In genomic region chr2:231323316-231323715, GRCh38 we compare ENCODE assay signal across 21 cellular contexts.
DNase-seq lines count a peak whose midpoint lies in the region; ATAC-seq, FAIRE-seq and TF ChIP-seq lines count a peak whose summit lies in the region.
"Had no signal": no experiment of that assay in that cellular context is flagged by ENCODE, and none has a peak within 500 bp of the region (broad histone marks: within the 10 kb centered on the region; RNA-seq: fewer than 3 reads in every experiment).

No MANE protein-coding gene starts in this region.

- TF ChIP-seq CTCF in H1 (IDR thresholded peaks at IDR 0.05; ENCODE audit: control extremely low read depth in 1 of 3, insufficient read depth in 1 of 3, low read depth in 1 of 3, low read length in 3 of 3): no peak
- TF ChIP-seq CTCF in upper lobe of right lung (IDR thresholded peaks at IDR 0.05): no peak

- H4K8ac ChIP-seq in H1 (ENCODE audit: extremely low read depth, insufficient read depth, low read length) (no peak overlapping the region), neuronal stem cell (ENCODE audit: low read depth, low read length) (no peak overlapping the region)

- H3K18ac ChIP-seq in H1 (ENCODE audit: extremely low read depth, low read length) (no peak overlapping the region), neuronal stem cell (ENCODE audit: low read length) (no peak overlapping the region)

- POLR2A ChIA-PET in H1 (lab: Charles Lee; ENCODE audit: partially characterized antibody): interaction anchor here (0.7 to 1.3 kb wide), 3 partner anchors 12 to 130 kb away, joined by 3 to 4 read pairs (median 3); no protein-coding TSS in a partner anchor

- no peak overlapping the region for H2BK5ac ChIP-seq in H1 (ENCODE audit: low read depth, low read length)
- H2BK5ac ChIP-seq in neuronal stem cell (ENCODE audit: low read length): no peak overlapping the region

- H2BK20ac ChIP-seq in H1 (ENCODE audit: low read length): no peak overlapping the region

- H3K4me2 ChIP-seq in H1 (ENCODE audit: insufficient read depth in 1 of 2, low read depth in 2 of 2, low read length in 2 of 2): no peak overlapping the region
- H3K4me2 ChIP-seq in neuronal stem cell (ENCODE audit: insufficient read depth, low read length, poor library complexity, severe bottlenecking): no peak overlapping the region

- H3K79me2 ChIP-seq in H1 (ENCODE audit: control insufficient read depth in 1 of 2, insufficient read depth in 2 of 2, low read length in 2 of 2): no peaks in the 10 kb centered on the region

- H2BK12ac ChIP-seq in H1 (ENCODE audit: low read depth, low read length) (no peak overlapping the region), neuronal stem cell (ENCODE audit: low read length) (no peak overlapping the region)

- H3K4me1 ChIP-seq in H1 (replicated peaks in 1 of 4; ENCODE audit: control insufficient read depth in 3 of 4, insufficient read depth in 4 of 4, low read length in 3 of 4) (peaks cover 0 to 8% (median 1%) of the 10 kb centered on the region in 4 experiments; a peak in 2 of 7 replicates), upper lobe of right lung (peaks cover 8% of the 10 kb centered on the region), neuronal stem cell (ENCODE audit: control insufficient read depth in 2 of 2, insufficient read depth in 1 of 2, low read depth in 1 of 2, low read length in 2 of 2) (peaks cover 0 to 3% of the 10 kb centered on the region in 2 donors)
- H3K4me1 ChIP-seq: Caco-2 had no signal

- CTCF ChIA-PET in H1 (lab: Charles Lee; ENCODE audit: partially characterized antibody): interaction anchor here (0.8 to 3.9 kb wide), 17 partner anchors 13 to 117 kb away, joined by 3 to 20 read pairs (median 5); no protein-coding TSS in a partner anchor

- H3K27me3 Mint-ChIP-seq in activated T-cell treated with anti-CD3 and anti-CD28 coated beads, Interleukin-2, amount 50 U/mL, for 4 hours (ENCODE audit: low read depth): peaks cover 12% of the 10 kb centered on the region

- no peak overlapping the region for H3K23ac ChIP-seq in H1 (ENCODE audit: insufficient read length)
- H3K23ac ChIP-seq in neuronal stem cell (ENCODE audit: low read depth, low read length, poor library complexity): no peak overlapping the region

- no peaks in the 10 kb centered on the region for H3K79me1 ChIP-seq in H1 (ENCODE audit: low read depth, low read length)
- no peaks in the 10 kb centered on the region for H3K79me1 ChIP-seq in neuronal stem cell (ENCODE audit: low read depth, low read length)

- no peak overlapping the region for H3K14ac ChIP-seq in H1 (ENCODE audit: insufficient read length)
- no peak overlapping the region for H3K14ac ChIP-seq in neuronal stem cell (ENCODE audit: low read length)

- H3K36me3 Mint-ChIP-seq in activated T-cell treated with anti-CD3 and anti-CD28 coated beads, Interleukin-2, amount 50 U/mL, for 4 hours (ENCODE audit: insufficient read depth): no peaks in the 10 kb centered on the region
- H3K36me3 Mint-ChIP-seq: CD4-positive, CD25-positive, alpha-beta regulatory T cell had no signal

- no peak for FAIRE-seq in H1 (lab: Jason Lieb, UNC)
- FAIRE-seq: GM19239 had no signal

- H4K91ac ChIP-seq in H1 (replicated peaks; ENCODE audit: insufficient read length, low read length) (no peak overlapping the region), neuronal stem cell (ENCODE audit: low read depth, low read length, poor library complexity) (no peak overlapping the region)

- H3K9me3 ChIP-seq in H1 (ENCODE audit: insufficient read depth in 2 of 2, low read depth in 1 of 2, low read length in 1 of 2): no peaks in the 10 kb centered on the region
- H3K9me3 ChIP-seq in upper lobe of right lung: no peaks in the 10 kb centered on the region
- no peaks in the 10 kb centered on the region for H3K9me3 ChIP-seq in neuronal stem cell (replicated peaks in 1 of 2; ENCODE audit: control insufficient read depth in 2 of 2, insufficient read depth in 1 of 2, low read depth in 1 of 2, low read length in 2 of 2)
- H3K9me3 ChIP-seq: Caco-2, Peyer's patch had no signal

- no peak overlapping the region for H2AFZ ChIP-seq in H1 (ENCODE audit: low read length)
- H2AFZ ChIP-seq in neuronal stem cell (ENCODE audit: low read length): no peak overlapping the region

- H3K27me3 ChIP-seq in H1 (replicated peaks in 1 of 4; ENCODE audit: control insufficient read depth in 3 of 4, extremely low read depth in 1 of 4, insufficient read depth in 3 of 4, low read length in 3 of 4) (no peaks in the 10 kb centered on the region), upper lobe of right lung (no peaks in the 10 kb centered on the region), neuronal stem cell (ENCODE audit: control insufficient read depth in 3 of 3, insufficient read depth in 3 of 3, low read depth in 1 of 3, low read length in 3 of 3) (no peaks in the 10 kb centered on the region)
- H3K27me3 ChIP-seq: Peyer's patch had no signal

- ATAC-seq in upper lobe of right lung: peak; percentile 51
- ATAC-seq in activated T-cell treated with anti-CD3 and anti-CD28 coated beads, Interleukin-2, amount 50 U/mL, for 4 hours: no peak

- H3K36me3 ChIP-seq in H1 (ENCODE audit: control insufficient read depth in 2 of 4, insufficient read depth in 4 of 4, low read length in 3 of 4): no peaks in the 10 kb centered on the region
- peaks cover 3% of the 10 kb centered on the region for H3K36me3 ChIP-seq in upper lobe of right lung
- H3K36me3 ChIP-seq in neuronal stem cell (replicated peaks in 1 of 2; ENCODE audit: control insufficient read depth in 2 of 2, insufficient read depth in 2 of 2, low read length in 2 of 2): peaks cover 7% of the 10 kb centered on the region in 2 donors
- H3K36me3 ChIP-seq: Peyer's patch had no signal

- H2BK15ac ChIP-seq in H1 (ENCODE audit: low read length): no peak overlapping the region
- H2BK15ac ChIP-seq in neuronal stem cell (ENCODE audit: low read length): no peak overlapping the region

- no peak overlapping the region for H3K4me3 Mint-ChIP-seq in activated T-cell treated with anti-CD3 and anti-CD28 coated beads, Interleukin-2, amount 50 U/mL, for 4 hours
- H3K4me3 Mint-ChIP-seq: CD4-positive, CD25-positive, alpha-beta regulatory T cell had no signal

- DNase-seq in MV-4-11 (lab: John Stamatoyannopoulos, UW): peak; percentile 41
- DNase-seq in H1 (ENCODE audit: low read depth in 1 of 2, low spot score in 2 of 2): no peak
- peak; percentile 30 for DNase-seq in medulla oblongata (ENCODE audit: extremely low spot score)
- DNase-seq in upper lobe of right lung: no peak
- no peak for DNase-seq in activated T-cell treated with anti-CD3 and anti-CD28 coated beads, Interleukin-2, amount 50 U/mL, for 4 hours
- no peak for DNase-seq in NCI-H146 treated with DMSO at 0.1 percent for 48 hours (lab: John Stamatoyannopoulos, UW; ENCODE audit: unreplicated experiment)
- DNase-seq in DMS153 treated with DMSO at 0.1 percent for 48 hours (lab: John Stamatoyannopoulos, UW; ENCODE audit: unreplicated experiment): no peak
- DNase-seq in neuronal stem cell (ENCODE audit: low spot score): no peak
- DNase-seq: AML-193; Caco-2; CD4-positive, CD25-positive, alpha-beta regulatory T cell; DMS153; EL; NCI-H1436; NCI-H2029 treated with DMSO at 0.1 percent for 48 hours; NCI-H2227 treated with DMSO at 0.1 percent for 48 hours; NCI-H524 treated with DMSO at 0.1 percent for 48 hours; Peyer's patch; Right ventricle myocardium superior had no signal

- whole genome bisulfite sequencing in H1 (ENCODE audit: extremely low coverage in 1 of 2, insufficient coverage in 1 of 2, insufficient read length in 1 of 2, insufficient replicate concordance in 2 of 2, low coverage in 1 of 2, low lambda C conversion rate in 2 of 2, missing lambda C conversion rate in 1 of 2), 2 experiments: 68% methylated on average over 9 of the region's 9 CpGs; no CpG with 5 or more reads in 1 of the 2 experiments
- WGBS in neuronal stem cell (ENCODE audit: extremely low coverage in 2 of 2, insufficient read length in 2 of 2, insufficient replicate concordance in 1 of 2), 2 donors: no CpG with 5 or more reads among the region's 9 CpGs

- H3K4ac ChIP-seq in H1 (replicated peaks; ENCODE audit: insufficient read length, low read depth, low read length): no peak overlapping the region
- H3K4ac ChIP-seq in neuronal stem cell (ENCODE audit: low read length): no peak overlapping the region

- H3K9ac ChIP-seq in H1 (replicated peaks in 1 of 4; ENCODE audit: extremely low read depth in 1 of 4, low read depth in 3 of 4, low read length in 3 of 4): no peak overlapping the region
- no peak overlapping the region for H3K9ac ChIP-seq in neuronal stem cell (ENCODE audit: low read depth, low read length, poor library complexity)

- H4K5ac ChIP-seq in H1 (ENCODE audit: insufficient read length, low read depth, low read length): no peak overlapping the region

- TF ChIP-seq RAD21 in H1 (IDR thresholded peaks at IDR 0.05 in 1 of 2, conservative IDR thresholded peaks at IDR 0.05 in 1 of 2; ENCODE audit: low read depth in 2 of 2, low read length in 2 of 2): no peak; a peak in 1 of 4 replicates

- H2AK5ac ChIP-seq in H1 (ENCODE audit: low read depth, low read length) (0 out of 2 replicates have a peak overlapping the region, but pooled peaks have one; percentile 8), neuronal stem cell (ENCODE audit: low read depth, low read length) (no peak overlapping the region)

- no peaks in the 10 kb centered on the region for H3K23me2 ChIP-seq in H1 (ENCODE audit: low read depth, low read length)

- no peak overlapping the region for H3K56ac ChIP-seq in H1 (replicated peaks; ENCODE audit: insufficient read length, low read depth, low read length)

- intact Hi-C loops in upper lobe of right lung (cut with DNase I): no loop called here

- H3K27ac ChIP-seq in H1 (ENCODE audit: low read depth, low read length) (no peak overlapping the region), upper lobe of right lung (no peak overlapping the region), neuronal stem cell (replicated peaks; ENCODE audit: low read length) (no peak overlapping the region)
- H3K27ac ChIP-seq: Peyer's patch, SK-N-MC had no signal

- TF ChIP-seq POLR2A in H1 (IDR thresholded peaks at IDR 0.05; ENCODE audit: control extremely low read depth in 1 of 2, low read depth in 2 of 2, low read length in 2 of 2): no peak

- no peaks in the 10 kb centered on the region for H4K20me1 ChIP-seq in H1 (replicated peaks in 1 of 2; ENCODE audit: control insufficient read depth in 1 of 2, insufficient read depth in 2 of 2, low read length in 2 of 2)

- no peaks in the 10 kb centered on the region for H3K9me3 Mint-ChIP-seq in activated T-cell treated with anti-CD3 and anti-CD28 coated beads, Interleukin-2, amount 50 U/mL, for 4 hours

- H2BK120ac ChIP-seq in H1 (replicated peaks; ENCODE audit: low read depth, low read length) (no peak overlapping the region), neuronal stem cell (ENCODE audit: low read depth, low read length) (no peak overlapping the region)

- peaks cover 2% of the 10 kb centered on the region for H3K4me1 Mint-ChIP-seq in activated T-cell treated with anti-CD3 and anti-CD28 coated beads, Interleukin-2, amount 50 U/mL, for 4 hours (ENCODE audit: low read depth)

- TF ChIP-seq EP300 in H1 (IDR thresholded peaks at IDR 0.05; ENCODE audit: borderline replicate concordance in 1 of 2, low read depth in 2 of 2, low read length in 2 of 2): no peak

- H3K4me3 ChIP-seq in H1 (ENCODE audit: extremely low read depth in 1 of 4, insufficient read depth in 2 of 4, low read depth in 3 of 4, low read length in 4 of 4) (no peak overlapping the region), upper lobe of right lung (no peak overlapping the region), neuronal stem cell (ENCODE audit: low read length in 2 of 2) (no peak overlapping the region)
- H3K4me3 ChIP-seq: Peyer's patch, SK-N-MC had no signal

Comparison
In these comparisons a context has a peak if more than half of its experiments do, and no peak if none do; other contexts are left out.
1. DNase-seq: peak in MV-4-11 (single experiment) and medulla oblongata (single experiment); none in H1 (0 of 2), upper lobe of right lung (single experiment), activated T-cell treated with anti-CD3 and anti-CD28 coated beads, Interleukin-2, amount 50 U/mL, for 4 hours (single experiment), NCI-H146 treated with DMSO at 0.1 percent for 48 hours (single experiment), DMS153 treated with DMSO at 0.1 percent for 48 hours (single experiment) and neuronal stem cell (single experiment).